ENCODE assay signal across 23 cellular contexts in the genomic region with DNA sequence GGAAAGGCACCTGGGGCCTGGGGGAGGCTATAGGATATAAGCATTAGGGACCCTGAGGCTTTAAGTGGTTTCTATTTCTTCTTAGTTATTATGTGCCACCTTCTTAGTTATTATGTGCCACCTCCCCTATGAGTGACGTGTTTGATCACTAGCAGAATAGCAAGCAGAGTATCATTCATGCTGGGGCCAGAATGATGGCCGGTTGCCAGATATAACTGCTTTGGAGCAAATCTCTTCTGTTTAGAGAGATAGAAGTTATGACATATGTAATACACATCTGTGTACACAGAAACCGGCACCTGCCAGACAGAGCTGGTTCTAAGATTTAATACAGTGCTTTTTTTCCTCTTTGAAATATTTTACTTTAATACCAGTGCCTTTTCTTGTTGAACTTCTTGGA. TPM values are rescaled to one million over a fixed set of nuclear protein-coding genes. Genes with fewer than 3 reads are reported as not detected.
DNase-seq lines count a peak whose midpoint lies in the region; TF ChIP-seq lines count a peak whose summit lies in the region.
"Had no signal": no experiment of that assay in that cellular context is flagged by ENCODE, and none has a peak within 500 bp of the region (broad histone marks: within the 10 kb centered on the region; RNA-seq: fewer than 3 reads in every experiment).

No MANE protein-coding gene starts in this region.

- intact Hi-C loops in prostate gland (cut with DNase I): no loop called here

- peaks cover 2% of the 10 kb centered on the region for H3K27me3 Mint-ChIP-seq in chondrocyte (ENCODE audit: low read depth)

- no peak overlapping the region for H3K4me3 Mint-ChIP-seq in chondrocyte (ENCODE audit: unreplicated experiment)
- H3K4me3 Mint-ChIP-seq: activated naive CD4-positive, alpha-beta T cell treated with anti-CD3 and anti-CD28 coated beads, Interleukin-2, amount 10 ng/mL, durations not matched to agents 7 days and 5 days; CD4-positive, alpha-beta memory T cell; stimulated activated effector memory CD8-positive, alpha-beta T cell treated with anti-CD3 and anti-CD28 coated beads, Interleukin-12 subunit alpha, Interleukin-12 subunit beta, amount 100 ng/mL, for 72 hours had no signal

- no peaks in the 10 kb centered on the region for H3K4me1 Mint-ChIP-seq in chondrocyte (ENCODE audit: low read depth)
- H3K4me1 Mint-ChIP-seq: activated naive CD4-positive, alpha-beta T cell treated with anti-CD3 and anti-CD28 coated beads, Interleukin-2, amount 10 ng/mL, durations not matched to agents 7 days and 5 days; stimulated activated effector memory CD8-positive, alpha-beta T cell treated with anti-CD3 and anti-CD28 coated beads, Interleukin-12 subunit alpha, Interleukin-12 subunit beta, amount 100 ng/mL, for 72 hours had no signal

- H3K27ac ChIP-seq in muscle layer of duodenum (ENCODE audit: low read length): peak overlapping the region; percentile 52
- no peak overlapping the region for H3K27ac ChIP-seq in prostate gland
- H3K27ac ChIP-seq: heart right ventricle, psoas muscle, testis had no signal

- TF ChIP-seq CTCF in chondrocyte (IDR thresholded peaks at IDR 0.05): no peak
- TF ChIP-seq CTCF in prostate gland (IDR thresholded peaks at IDR 0.05): no peak

- no peak overlapping the region for H3K4me3 ChIP-seq in muscle layer of duodenum (ENCODE audit: low read depth in 1 of 2, low read length in 2 of 2)
- H3K4me3 ChIP-seq in prostate gland: no peak overlapping the region
- H3K4me3 ChIP-seq: GM12878, heart right ventricle, psoas muscle, testis had no signal

- H3K27me3 ChIP-seq in muscle layer of duodenum (ENCODE audit: low read depth, low read length): no peaks in the 10 kb centered on the region
- no peaks in the 10 kb centered on the region for H3K27me3 ChIP-seq in prostate gland (replicated peaks; ENCODE audit: insufficient read depth)
- H3K27me3 ChIP-seq: testis had no signal

- H3K27ac Mint-ChIP-seq in chondrocyte (ENCODE audit: unreplicated experiment): peak overlapping the region; percentile 19
- H3K27ac Mint-ChIP-seq: activated naive CD4-positive, alpha-beta T cell treated with anti-CD3 and anti-CD28 coated beads, Interleukin-2, amount 10 ng/mL, durations not matched to agents 7 days and 5 days; CD4-positive, alpha-beta memory T cell; stimulated activated effector memory CD8-positive, alpha-beta T cell treated with anti-CD3 and anti-CD28 coated beads, Interleukin-12 subunit alpha, Interleukin-12 subunit beta, amount 100 ng/mL, for 72 hours had no signal

- H3K4me1 ChIP-seq in muscle layer of duodenum (ENCODE audit: control insufficient read depth in 1 of 2, insufficient read depth in 2 of 2, low read length in 2 of 2): no peaks in the 10 kb centered on the region
- H3K4me1 ChIP-seq in prostate gland (replicated peaks): no peaks in the 10 kb centered on the region
- H3K4me1 ChIP-seq: heart right ventricle, psoas muscle, testis had no signal

- DNase-seq in HT-29 (ENCODE audit: low spot score): peak; percentile 61
- DNase-seq in NCI-H1694 (lab: John Stamatoyannopoulos, UW): peak; percentile 76
- DNase-seq in chondrocyte (ENCODE audit: low spot score): no peak
- no peak for DNase-seq in prostate gland (ENCODE audit: low spot score)
- no peak for DNase-seq in putamen (ENCODE audit: low spot score)
- DNase-seq in activated naive CD4-positive, alpha-beta T cell treated with Interleukin-2 at 50 U/mL for 16 hours: no peak
- DNase-seq: activated CD8-positive, alpha-beta memory T cell treated with anti-CD3 and anti-CD28 coated beads for 24 hours; activated naive CD4-positive, alpha-beta T cell treated with anti-CD3 and anti-CD28 coated beads, Interleukin-2, amount 10 ng/mL, durations not matched to agents 7 days and 5 days; activated T-cell treated with anti-CD3 and anti-CD28 coated beads, Interleukin-2, amount 50 U/mL, for 48 hours; amygdala; CD4-positive, alpha-beta memory T cell; DMS79 treated with DMSO at 0.1 percent for 48 hours; heart right ventricle; NCI-H774; psoas muscle; Right ventricle myocardium superior; stimulated activated CD4-positive, alpha-beta T cell treated with anti-CD3 and anti-CD28 coated beads, Interleukin-2, amount 100 ng/mL, for 24 hours; T-helper 1 cell; testis had no signal

- H3K9me3 Mint-ChIP-seq in chondrocyte (ENCODE audit: low read depth): no peaks in the 10 kb centered on the region
- H3K9me3 Mint-ChIP-seq: activated naive CD4-positive, alpha-beta T cell treated with anti-CD3 and anti-CD28 coated beads, Interleukin-2, amount 10 ng/mL, durations not matched to agents 7 days and 5 days; CD4-positive, alpha-beta memory T cell; stimulated activated effector memory CD8-positive, alpha-beta T cell treated with anti-CD3 and anti-CD28 coated beads, Interleukin-12 subunit alpha, Interleukin-12 subunit beta, amount 100 ng/mL, for 72 hours had no signal

- no peaks in the 10 kb centered on the region for H3K36me3 Mint-ChIP-seq in chondrocyte (ENCODE audit: low read depth)
- H3K36me3 Mint-ChIP-seq: activated naive CD4-positive, alpha-beta T cell treated with anti-CD3 and anti-CD28 coated beads, Interleukin-2, amount 10 ng/mL, durations not matched to agents 7 days and 5 days; CD4-positive, alpha-beta memory T cell; stimulated activated effector memory CD8-positive, alpha-beta T cell treated with anti-CD3 and anti-CD28 coated beads, Interleukin-12 subunit alpha, Interleukin-12 subunit beta, amount 100 ng/mL, for 72 hours had no signal

- 47% methylated on average over 3 of the region's 3 CpGs for WGBS in prostate gland

- no peak for TF ChIP-seq POLR2A in prostate gland (IDR thresholded peaks at IDR 0.05)

- no peaks in the 10 kb centered on the region for H3K9me3 ChIP-seq in muscle layer of duodenum (ENCODE audit: control insufficient read depth in 1 of 2, low read length in 2 of 2)
- no peaks in the 10 kb centered on the region for H3K9me3 ChIP-seq in prostate gland
- H3K9me3 ChIP-seq: heart right ventricle, psoas muscle, testis had no signal

- H3K36me3 ChIP-seq in muscle layer of duodenum (ENCODE audit: control insufficient read depth in 1 of 2, insufficient read depth in 2 of 2, low read length in 2 of 2): no peaks in the 10 kb centered on the region
- H3K36me3 ChIP-seq in prostate gland: no peaks in the 10 kb centered on the region
- H3K36me3 ChIP-seq: heart right ventricle had no signal

RNA-seq across cellular contexts. Expression of a gene that starts 29.4 kb away (rescaled TPM):
- 96.0 and 112 TPM in 2 replicates for total RNA-seq in HT-29 (2014; rRNA removed; shearing (Covaris generic))
- total RNA-seq in chondrocyte (0.34 to 1.5 TPM (median 1.4 TPM) in 3 replicates), prostate gland (10 to 100 TPM in 1 of 2 donors, under 1 TPM in 1; 0.36 to 28.5 TPM)
- total RNA-seq: CD4-positive, alpha-beta memory T cell; OCI-LY7 had no signal

Comparison
In these comparisons a context has a peak if more than half of its experiments do, and no peak if none do; other contexts are left out.
1. DNase-seq: peak in HT-29 (single experiment) and NCI-H1694 (single experiment); none in chondrocyte (single experiment), prostate gland (single experiment), putamen (single experiment) and activated naive CD4-positive, alpha-beta T cell treated with Interleukin-2 at 50 U/mL for 16 hours (single experiment).